In the genomic region with DNA sequence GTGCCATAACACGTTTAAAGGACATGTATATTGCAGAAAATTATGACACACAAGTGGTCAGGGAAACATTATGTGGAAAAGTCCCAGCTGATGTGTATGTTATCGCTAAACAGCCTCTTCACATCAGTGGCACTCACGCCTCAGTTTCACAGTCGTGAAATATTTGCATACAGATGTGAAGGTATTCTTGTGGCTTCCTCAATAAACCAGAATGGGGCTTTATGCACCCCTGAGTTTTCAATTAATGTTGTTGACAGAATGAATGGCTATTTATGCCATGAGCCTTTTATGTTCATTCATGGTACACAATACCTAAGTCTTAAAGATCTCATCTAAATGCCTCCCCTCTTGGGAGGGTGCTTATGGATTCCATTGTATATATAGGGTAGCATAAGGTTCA, we compare ENCODE assay signal across 23 cellular contexts.
"Had no signal": no experiment of that assay in that cellular context is flagged by ENCODE, and none has a peak within 500 bp of the region (broad histone marks: within the 10 kb centered on the region; RNA-seq: fewer than 3 reads in every experiment).

No MANE protein-coding gene starts in this region.

- ATAC-seq: activated CD4-positive, CD25-positive, alpha-beta regulatory T cell treated with anti-CD3 and anti-CD28 coated beads, Interleukin-2, amount 50 U/mL, for 24 hours; activated CD8-positive, alpha-beta T cell treated with anti-CD3 and anti-CD28 coated beads, Interleukin-2, amount 10 ng/mL, durations not matched to agents 7 days and 5 days; left lung; naive thymus-derived CD4-positive, alpha-beta T cell; sciatic nerve; stimulated activated effector memory CD8-positive, alpha-beta T cell treated with anti-CD3 and anti-CD28 coated beads, Interleukin-12 subunit alpha, Interleukin-12 subunit beta, amount 100 ng/mL, for 72 hours; stimulated activated naive CD8-positive, alpha-beta T cell treated with anti-CD3 and anti-CD28 coated beads, Interleukin-15, amount 100 ng/mL, for 72 hours had no signal

- H3K27ac Mint-ChIP-seq: activated CD4-positive, alpha-beta T cell treated with anti-CD3 and anti-CD28 coated beads, Interleukin-2, amount 10 ng/mL, durations not matched to agents 7 days and 5 days; activated CD8-positive, alpha-beta T cell treated with anti-CD3 and anti-CD28 coated beads, Interleukin-2, amount 10 ng/mL, durations not matched to agents 7 days and 5 days; activated naive CD8-positive, alpha-beta T cell; activated T-helper 1 cell treated with anti-CD3 and anti-CD28 coated beads, Interleukin-12 subunit alpha, Interleukin-12 subunit beta, Interleukin-2, Interleukin-4 antibody, amounts not matched to agents 30 ng/mL and 10 ng/mL and 1 ng/mL, durations not matched to agents 14 hours and 24 hours and 36 hours; naive thymus-derived CD4-positive, alpha-beta T cell; stimulated activated effector memory CD8-positive, alpha-beta T cell treated with anti-CD3 and anti-CD28 coated beads, Interleukin-12 subunit alpha, Interleukin-12 subunit beta, amount 100 ng/mL, for 72 hours; stimulated activated naive CD8-positive, alpha-beta T cell treated with anti-CD3 and anti-CD28 coated beads, Interleukin-15, amount 100 ng/mL, for 72 hours; T-helper 2 cell treated with Interferon-gamma antibody and Interleukin-4, amounts not matched to agents 5 μg/mL and 100 μg/mL, for 36 hours; type B pancreatic cell had no signal

- H3K36me3 ChIP-seq: esophagus muscularis mucosa, left lung had no signal

- H3K4me1 ChIP-seq: left lung had no signal

- H3K4me3 Mint-ChIP-seq: activated CD4-positive, alpha-beta T cell treated with anti-CD3 and anti-CD28 coated beads, Interleukin-2, amount 10 ng/mL, durations not matched to agents 7 days and 5 days; activated CD8-positive, alpha-beta T cell treated with anti-CD3 and anti-CD28 coated beads, Interleukin-2, amount 10 ng/mL, durations not matched to agents 7 days and 5 days; activated naive CD8-positive, alpha-beta T cell; activated T-helper 1 cell treated with anti-CD3 and anti-CD28 coated beads, Interleukin-12 subunit alpha, Interleukin-12 subunit beta, Interleukin-2, Interleukin-4 antibody, amounts not matched to agents 30 ng/mL and 10 ng/mL and 1 ng/mL, durations not matched to agents 14 hours and 24 hours and 36 hours; central memory CD8-positive, alpha-beta T cell; naive thymus-derived CD4-positive, alpha-beta T cell; neural crest cell; stimulated activated effector memory CD8-positive, alpha-beta T cell treated with anti-CD3 and anti-CD28 coated beads, Interleukin-12 subunit alpha, Interleukin-12 subunit beta, amount 100 ng/mL, for 72 hours; stimulated activated naive CD8-positive, alpha-beta T cell treated with anti-CD3 and anti-CD28 coated beads, Interleukin-15, amount 100 ng/mL, for 72 hours; T-helper 2 cell treated with Interferon-gamma antibody and Interleukin-4, amounts not matched to agents 5 μg/mL and 100 μg/mL, for 36 hours; type B pancreatic cell had no signal

- H3K27me3 Mint-ChIP-seq: activated CD4-positive, alpha-beta T cell treated with anti-CD3 and anti-CD28 coated beads, Interleukin-2, amount 10 ng/mL, durations not matched to agents 7 days and 5 days; activated naive CD8-positive, alpha-beta T cell; central memory CD8-positive, alpha-beta T cell; naive thymus-derived CD4-positive, alpha-beta T cell; stimulated activated naive CD8-positive, alpha-beta T cell treated with anti-CD3 and anti-CD28 coated beads, Interleukin-15, amount 100 ng/mL, for 72 hours; type B pancreatic cell had no signal

- H3K36me3 Mint-ChIP-seq: activated naive CD8-positive, alpha-beta T cell; naive thymus-derived CD4-positive, alpha-beta T cell; stimulated activated effector memory CD8-positive, alpha-beta T cell treated with anti-CD3 and anti-CD28 coated beads, Interleukin-12 subunit alpha, Interleukin-12 subunit beta, amount 100 ng/mL, for 72 hours had no signal

- H3K9me3 Mint-ChIP-seq: activated CD4-positive, alpha-beta T cell treated with anti-CD3 and anti-CD28 coated beads, Interleukin-2, amount 10 ng/mL, durations not matched to agents 7 days and 5 days; activated T-helper 1 cell treated with anti-CD3 and anti-CD28 coated beads, Interleukin-12 subunit alpha, Interleukin-12 subunit beta, Interleukin-2, Interleukin-4 antibody, amounts not matched to agents 30 ng/mL and 10 ng/mL and 1 ng/mL, durations not matched to agents 14 hours and 24 hours and 36 hours; neural crest cell; stimulated activated naive CD8-positive, alpha-beta T cell treated with anti-CD3 and anti-CD28 coated beads, Interleukin-15, amount 100 ng/mL, for 72 hours; T-helper 2 cell treated with Interferon-gamma antibody and Interleukin-4, amounts not matched to agents 5 μg/mL and 100 μg/mL, for 36 hours; type B pancreatic cell had no signal

- H3K4me3 ChIP-seq: dorsolateral prefrontal cortex, esophagus muscularis mucosa, hepatocyte, left lung had no signal

- H3K27ac ChIP-seq: dorsolateral prefrontal cortex, esophagus muscularis mucosa, hepatocyte, left lung, VCaP had no signal

- H3K9me3 ChIP-seq: esophagus muscularis mucosa, left lung had no signal

- H3K4me1 Mint-ChIP-seq: activated CD4-positive, alpha-beta T cell treated with anti-CD3 and anti-CD28 coated beads, Interleukin-2, amount 10 ng/mL, durations not matched to agents 7 days and 5 days; central memory CD8-positive, alpha-beta T cell; naive thymus-derived CD4-positive, alpha-beta T cell; stimulated activated effector memory CD8-positive, alpha-beta T cell treated with anti-CD3 and anti-CD28 coated beads, Interleukin-12 subunit alpha, Interleukin-12 subunit beta, amount 100 ng/mL, for 72 hours; stimulated activated naive CD8-positive, alpha-beta T cell treated with anti-CD3 and anti-CD28 coated beads, Interleukin-15, amount 100 ng/mL, for 72 hours had no signal

- H3K27me3 ChIP-seq: dorsolateral prefrontal cortex, esophagus muscularis mucosa, hepatocyte, left lung had no signal

- DNase-seq: activated CD4-positive, alpha-beta T cell treated with anti-CD3 and anti-CD28 coated beads, Interleukin-2, amount 10 ng/mL, durations not matched to agents 7 days and 5 days; activated CD8-positive, alpha-beta T cell treated with anti-CD3 and anti-CD28 coated beads, Interleukin-2, amount 10 ng/mL, durations not matched to agents 7 days and 5 days; dorsolateral prefrontal cortex; glutamatergic neuron; kidney glomerular epithelial cell; left lung; naive thymus-derived CD4-positive, alpha-beta T cell; posterior cingulate gyrus; small intestine; stimulated activated CD4-positive, alpha-beta T cell treated with anti-CD3 and anti-CD28 coated beads, Interleukin-2, amount 100 ng/mL, for 24 hours; stimulated activated naive CD8-positive, alpha-beta T cell treated with anti-CD3 and anti-CD28 coated beads, Interleukin-15, amount 100 ng/mL, for 72 hours had no signal
